Comparison of ENCODE assay signal across 8 cellular contexts in genomic region chr20:57709823-57710799, GRCh38. TPM values are rescaled to one million over a fixed set of nuclear protein-coding genes. Genes with fewer than 3 reads are reported as not detected.
DNase-seq lines count a peak whose midpoint lies in the region; ATAC-seq and TF ChIP-seq lines count a peak whose summit lies in the region.

Gene PMEPA1 (minus strand): TSS chr20:57710015. CDS start chr20:57709582, 433 bp downstream.

- H3K27ac Mint-ChIP-seq in HFFc6 (peak within 1 kb of the TSS; percentile 72), T-helper 17 cell (peak within 1 kb of the TSS; percentile 95)

- peak within 1 kb of the TSS; percentile 94 for H3K4me3 Mint-ChIP-seq in HFFc6
- H3K4me3 Mint-ChIP-seq in T-helper 17 cell = peak within 1 kb of the TSS; percentile 95

- DNase-seq in GDM1 (lab: John Stamatoyannopoulos, UW) (peak; percentile 86), HFFc6 (peak; percentile 90), NCI-H1092 treated with DMSO at 0.1 percent for 48 hours (lab: John Stamatoyannopoulos, UW) (peak; percentile 88), T-helper 17 cell (peak; percentile 86 to 92 (median 91)), ascending aorta (ENCODE audit: low spot score in 2 of 2) (peak; percentile 81 to 97), right cardiac atrium (peak; percentile 95 to 98 (median 97)), prostate gland (ENCODE audit: low spot score) (peak; percentile 95), upper lobe of right lung (peak; percentile 97)

- peaks cover 23 to 50% of the 10 kb centered on the region in 2 donors for H3K4me1 ChIP-seq in ascending aorta
- H3K4me1 ChIP-seq in right cardiac atrium (ENCODE audit: control insufficient read depth, insufficient read depth, low read length) = peaks cover 6% of the 10 kb centered on the region
- no peaks in the 10 kb centered on the region for H3K4me1 ChIP-seq in prostate gland (replicated peaks)
- H3K4me1 ChIP-seq in upper lobe of right lung = peaks cover 34% of the 10 kb centered on the region

- H3K36me3 Mint-ChIP-seq in HFFc6 (ENCODE audit: low read depth) (no peaks in the 10 kb centered on the region), T-helper 17 cell (ENCODE audit: low read depth) (no peaks in the 10 kb centered on the region)

- ATAC-seq in T-helper 17 cell (peak; percentile 91), right cardiac atrium (peak; percentile 95), upper lobe of right lung (peak; percentile 94)

- H3K4me3 ChIP-seq in ascending aorta (peak within 1 kb of the TSS; percentile 73 to 79), right cardiac atrium (ENCODE audit: low read length) (peak within 1 kb of the TSS; percentile 75), prostate gland (peak within 1 kb of the TSS; percentile 78 to 81), upper lobe of right lung (peak within 1 kb of the TSS; percentile 95)

- TF ChIP-seq POLR2A in prostate gland (IDR thresholded peaks at IDR 0.05) = peak; percentile 95

- under 1% methylated on average over 92 of the region's 92 CpGs for WGBS in right cardiac atrium
- WGBS in prostate gland = under 1% methylated on average over 45 of the region's 92 CpGs

- TF ChIP-seq CTCF in HFFc6 (IDR thresholded peaks at IDR 0.05) = peak; percentile 55
- no peak for TF ChIP-seq CTCF in ascending aorta (IDR thresholded peaks at IDR 0.05)
- peak in 2 of 4 experiments; percentile 34 to 73 for TF ChIP-seq CTCF in prostate gland (IDR thresholded peaks at IDR 0.05)
- TF ChIP-seq CTCF in upper lobe of right lung (IDR thresholded peaks at IDR 0.05) = peak; percentile 12

- H3K4me1 Mint-ChIP-seq in HFFc6 (ENCODE audit: low read depth) = peaks cover 33% of the 10 kb centered on the region
- H3K4me1 Mint-ChIP-seq in T-helper 17 cell = peaks cover 20% of the 10 kb centered on the region

- intact Hi-C loops in ascending aorta (cut with DNase I) = loop anchor here (2.0 to 10.0 kb wide), 3 partner anchors 265 to 1185 kb away; no protein-coding TSS in a partner anchor
- intact Hi-C loops in right cardiac atrium (cut with DNase I) = loop anchor here in 1 of 4 donors (10.0 kb wide), 1 partner anchor 55 kb away; no protein-coding TSS in a partner anchor
- intact Hi-C loops in prostate gland (cut with DNase I) = loop anchor here (5.0 to 10.0 kb wide), 2 partner anchors 53 to 315 kb away; partner anchors contain the start of gene RBM38
- intact Hi-C loops in upper lobe of right lung (cut with DNase I) = no loop called here

- H3K27me3 ChIP-seq in ascending aorta = no peaks in the 10 kb centered on the region
- no peaks in the 10 kb centered on the region for H3K27me3 ChIP-seq in right cardiac atrium (ENCODE audit: control insufficient read depth, insufficient read depth)
- H3K27me3 ChIP-seq in prostate gland (replicated peaks; ENCODE audit: insufficient read depth) = no peaks in the 10 kb centered on the region
- H3K27me3 ChIP-seq in upper lobe of right lung = no peaks in the 10 kb centered on the region

- H3K36me3 ChIP-seq in ascending aorta (no peaks in the 10 kb centered on the region), prostate gland (no peaks in the 10 kb centered on the region), upper lobe of right lung (no peaks in the 10 kb centered on the region)

- H3K27ac ChIP-seq in ascending aorta (peak within 1 kb of the TSS; percentile 94 to 97), right cardiac atrium (ENCODE audit: low read length) (peak within 1 kb of the TSS; percentile 84), prostate gland (peak within 1 kb of the TSS; percentile 98 to 99), upper lobe of right lung (peak within 1 kb of the TSS; percentile 96)

- H3K9me3 Mint-ChIP-seq in HFFc6 = no peaks in the 10 kb centered on the region

- no peaks in the 10 kb centered on the region for H3K9me3 ChIP-seq in T-helper 17 cell (ENCODE audit: control insufficient read depth, low read length, poor library complexity, severe bottlenecking)
- H3K9me3 ChIP-seq in ascending aorta = no peaks in the 10 kb centered on the region
- no peaks in the 10 kb centered on the region for H3K9me3 ChIP-seq in right cardiac atrium (ENCODE audit: control insufficient read depth, low read length)
- H3K9me3 ChIP-seq in prostate gland = no peaks in the 10 kb centered on the region
- H3K9me3 ChIP-seq in upper lobe of right lung = no peaks in the 10 kb centered on the region

- peaks cover 11% of the 10 kb centered on the region for H3K27me3 Mint-ChIP-seq in HFFc6 (ENCODE audit: insufficient read depth)
- H3K27me3 Mint-ChIP-seq in T-helper 17 cell = peaks cover 7% of the 10 kb centered on the region

RNA-seq across cellular contexts. Expression of gene PMEPA1, which starts in this region (rescaled TPM):
- total RNA-seq in HFFc6 (2021; fragmentation: NEBNext Ultra II Directional; extraction: Animal tissue kit (Norgen Biotek cat#: 25700)) = 1 to 10 TPM; 4.7 to 8.0 (median 5.3) TPM
- total RNA-seq in T-helper 17 cell = 1 to 10 TPM; 4.5 to 5.8 TPM
- 56.8 TPM for total RNA-seq in ascending aorta
- total RNA-seq in right cardiac atrium = 10 to 100 TPM; 31.7 to 82.0 (median 44.3) TPM
- polyA plus RNA-seq in right cardiac atrium = 17.3 TPM
- 100 to 1,000 TPM in 1 of 2 donors, 10 to 100 TPM in 1; 96.5 to 245 TPM for total RNA-seq in prostate gland
- 49.1 TPM for total RNA-seq in upper lobe of right lung

Comparison
In these comparisons a context has a peak if more than half of its experiments do, and no peak if none do; other contexts are left out.
1. Peak in every context shown above with its lines: DNase-seq, ATAC-seq, H3K4me3 ChIP-seq and H3K27ac ChIP-seq.
2. CTCF ChIP-seq: peak in HFFc6 (single experiment) and upper lobe of right lung (single experiment); none in ascending aorta (0 of 3).